Comparison of ENCODE assay signal across 8 cellular contexts in the genomic region with DNA sequence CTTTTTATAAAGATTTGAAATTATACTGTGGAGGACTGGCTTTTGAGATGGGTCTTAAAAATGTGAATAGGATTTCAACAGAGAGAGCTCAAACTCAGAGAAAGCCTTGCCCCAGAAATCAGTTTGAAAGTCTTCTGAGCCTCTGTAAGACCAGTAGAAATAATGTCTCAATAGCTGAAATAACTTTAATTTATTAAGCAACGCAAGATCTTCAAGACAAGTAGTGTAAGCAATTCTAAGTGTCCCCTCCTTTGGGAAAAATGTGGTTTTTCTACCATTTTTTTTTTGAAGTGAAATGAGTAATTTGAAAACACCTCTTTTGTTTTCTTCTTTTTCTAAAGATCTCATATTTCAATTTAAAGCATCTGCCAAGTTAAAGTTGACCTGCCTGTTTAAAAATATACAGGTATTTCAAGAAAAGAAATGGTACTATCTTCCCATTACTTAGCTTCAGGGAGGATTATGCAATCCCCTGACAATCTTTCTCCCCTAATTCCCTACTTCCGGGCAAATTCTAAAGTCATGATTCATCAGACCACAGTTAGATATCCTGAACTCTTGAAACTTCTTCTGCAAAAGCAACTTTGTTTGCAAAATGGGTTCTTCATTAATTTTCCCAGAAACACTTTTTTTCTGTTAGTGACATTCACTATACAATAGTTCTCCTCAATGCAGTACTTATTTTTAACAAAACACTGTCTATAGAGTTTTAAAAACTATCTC. TPM values are rescaled to one million over a fixed set of nuclear protein-coding genes. Genes with fewer than 3 reads are reported as not detected.
DNase-seq lines count a peak whose midpoint lies in the region; ATAC-seq, FAIRE-seq and TF ChIP-seq lines count a peak whose summit lies in the region.

No MANE protein-coding gene starts in this region.

- H3K27ac ChIP-seq in A549 = peak overlapping the region; percentile 78 to 84

- H3K4me3 Mint-ChIP-seq in T-helper 2 cell treated with Interferon-gamma antibody and Interleukin-4, amounts not matched to agents 5 μg/mL and 100 μg/mL, for 36 hours = no peak overlapping the region

- TF ChIP-seq CTCF in A549 (IDR thresholded peaks at IDR 0.05) (no peak), kidney epithelial cell (IDR thresholded peaks at IDR 0.05; ENCODE audit: insufficient read depth, low read length, poor library complexity, severe bottlenecking) (no peak)

- peak overlapping the region; percentile 61 for H3K4me2 ChIP-seq in A549

- DNase-seq in A549 (ENCODE audit: low read depth in 1 of 2, low spot score in 1 of 2) = peak; percentile 38 to 73
- peak; percentile 55 for DNase-seq in amniotic stem cell (lab: John Stamatoyannopoulos, UW)
- peak; percentile 69 for DNase-seq in kidney epithelial cell (ENCODE audit: low read depth)
- DNase-seq in T-helper 2 cell treated with Interferon-gamma antibody and Interleukin-4, amounts not matched to agents 5 μg/mL and 100 μg/mL, for 36 hours (ENCODE audit: low spot score) = no peak
- no peak for DNase-seq in epidermal melanocyte (ENCODE audit: insufficient read length, low spot score)
- no peak for DNase-seq in cerebellum (ENCODE audit: low spot score)

- FAIRE-seq in A549 (lab: Jason Lieb, UNC) = peak; percentile 36

- no peaks in the 10 kb centered on the region for H3K9me3 ChIP-seq in A549

- peaks cover 30% of the 10 kb centered on the region for H3K4me1 Mint-ChIP-seq in T-helper 2 cell treated with Interferon-gamma antibody and Interleukin-4, amounts not matched to agents 5 μg/mL and 100 μg/mL, for 36 hours (ENCODE audit: low read depth)

- no peak overlapping the region for H3K27ac Mint-ChIP-seq in T-helper 2 cell treated with Interferon-gamma antibody and Interleukin-4, amounts not matched to agents 5 μg/mL and 100 μg/mL, for 36 hours

- ATAC-seq in A549 (peak; percentile 71 to 80; a peak in 5 of 6 replicates), GM19395 (IDR thresholded peaks at IDR 0.05; ENCODE audit: unreplicated experiment) (no peak)

- no peak for TF ChIP-seq POLR2A in A549 (IDR thresholded peaks at IDR 0.05; ENCODE audit: low read length)

- H3K27me3 ChIP-seq in kidney epithelial cell (ENCODE audit: control insufficient read depth, insufficient read depth, low read length) = no peaks in the 10 kb centered on the region

- H3K4me3 ChIP-seq in A549 (no peak overlapping the region), kidney epithelial cell (ENCODE audit: low read depth, low read length) (no peak overlapping the region)

- no peaks in the 10 kb centered on the region for H3K36me3 ChIP-seq in kidney epithelial cell (ENCODE audit: control insufficient read depth, insufficient read depth, low read length)

- CTCF ChIA-PET in A549 (lab: Yijun Ruan, JAX) = interaction anchor here (0.7 to 1.5 kb wide), 6 partner anchors 14 to 287 kb away, joined by 3 to 5 read pairs (median 3); no protein-coding TSS in a partner anchor

- no peaks in the 10 kb centered on the region for H3K27me3 Mint-ChIP-seq in T-helper 2 cell treated with Interferon-gamma antibody and Interleukin-4, amounts not matched to agents 5 μg/mL and 100 μg/mL, for 36 hours (ENCODE audit: low read depth)

- peak in 1 of 2 experiments; percentile 42; a peak in 2 of 5 replicates for TF ChIP-seq EP300 in A549 (IDR thresholded peaks at IDR 0.05)
- TF ChIP-seq EP300 in Ishikawa (IDR thresholded peaks at IDR 0.05; ENCODE audit: borderline replicate concordance) = peak; percentile 81

- peaks cover 67% of the 10 kb centered on the region for H3K4me1 ChIP-seq in A549

- H3K36me3 Mint-ChIP-seq in T-helper 2 cell treated with Interferon-gamma antibody and Interleukin-4, amounts not matched to agents 5 μg/mL and 100 μg/mL, for 36 hours (ENCODE audit: low read depth) = no peaks in the 10 kb centered on the region

- POLR2A ChIA-PET in A549 (lab: Yijun Ruan, JAX) = interaction anchor here (0.6 to 2.4 kb wide), 4 partner anchors 9 to 33 kb away, joined by 3 to 10 read pairs (median 6); no protein-coding TSS in a partner anchor

- no peaks in the 10 kb centered on the region for H3K9me3 Mint-ChIP-seq in T-helper 2 cell treated with Interferon-gamma antibody and Interleukin-4, amounts not matched to agents 5 μg/mL and 100 μg/mL, for 36 hours

- 2% methylated on average over 2 of the region's 2 CpGs for WGBS in A549 (ENCODE audit: missing lambda C conversion rate)

- TF ChIP-seq RAD21 in A549 (conservative IDR thresholded peaks at IDR 0.05 in 1 of 2, IDR thresholded peaks at IDR 0.05 in 1 of 2) (no peak; a peak in 1 of 5 replicates), Ishikawa (IDR thresholded peaks at IDR 0.05; ENCODE audit: low read depth) (peak; percentile 10; the same call in 1 of the 2 replicates)

TF ChIP-seq in A549, 52 proteins besides CTCF, POLR2A, EP300 and RAD21 (continues in another document):
- TF ChIP-seq MAZ (IDR thresholded peaks at IDR 0.05; ENCODE audit: borderline replicate concordance, low read depth, low read length) (no peak), GATA3 (IDR thresholded peaks at IDR 0.05; ENCODE audit: borderline replicate concordance) (peak; percentile 55; the same call in 1 of the 2 replicates)
- TF ChIP-seq, protein P1, sequence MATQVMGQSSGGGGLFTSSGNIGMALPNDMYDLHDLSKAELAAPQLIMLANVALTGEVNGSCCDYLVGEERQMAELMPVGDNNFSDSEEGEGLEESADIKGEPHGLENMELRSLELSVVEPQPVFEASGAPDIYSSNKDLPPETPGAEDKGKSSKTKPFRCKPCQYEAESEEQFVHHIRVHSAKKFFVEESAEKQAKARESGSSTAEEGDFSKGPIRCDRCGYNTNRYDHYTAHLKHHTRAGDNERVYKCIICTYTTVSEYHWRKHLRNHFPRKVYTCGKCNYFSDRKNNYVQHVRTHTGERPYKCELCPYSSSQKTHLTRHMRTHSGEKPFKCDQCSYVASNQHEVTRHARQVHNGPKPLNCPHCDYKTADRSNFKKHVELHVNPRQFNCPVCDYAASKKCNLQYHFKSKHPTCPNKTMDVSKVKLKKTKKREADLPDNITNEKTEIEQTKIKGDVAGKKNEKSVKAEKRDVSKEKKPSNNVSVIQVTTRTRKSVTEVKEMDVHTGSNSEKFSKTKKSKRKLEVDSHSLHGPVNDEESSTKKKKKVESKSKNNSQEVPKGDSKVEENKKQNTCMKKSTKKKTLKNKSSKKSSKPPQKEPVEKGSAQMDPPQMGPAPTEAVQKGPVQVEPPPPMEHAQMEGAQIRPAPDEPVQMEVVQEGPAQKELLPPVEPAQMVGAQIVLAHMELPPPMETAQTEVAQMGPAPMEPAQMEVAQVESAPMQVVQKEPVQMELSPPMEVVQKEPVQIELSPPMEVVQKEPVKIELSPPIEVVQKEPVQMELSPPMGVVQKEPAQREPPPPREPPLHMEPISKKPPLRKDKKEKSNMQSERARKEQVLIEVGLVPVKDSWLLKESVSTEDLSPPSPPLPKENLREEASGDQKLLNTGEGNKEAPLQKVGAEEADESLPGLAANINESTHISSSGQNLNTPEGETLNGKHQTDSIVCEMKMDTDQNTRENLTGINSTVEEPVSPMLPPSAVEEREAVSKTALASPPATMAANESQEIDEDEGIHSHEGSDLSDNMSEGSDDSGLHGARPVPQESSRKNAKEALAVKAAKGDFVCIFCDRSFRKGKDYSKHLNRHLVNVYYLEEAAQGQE (IDR thresholded peaks at IDR 0.05) = no peak

TF ChIP-seq in Ishikawa, 13 proteins besides CTCF, POLR2A, EP300 and RAD21 (continues in another document):
- TF ChIP-seq CEBPB (IDR thresholded peaks at IDR 0.05) (peak; percentile 99), CREB1 (IDR thresholded peaks at IDR 0.05; ENCODE audit: low read depth) (no peak), ZBTB7A (IDR thresholded peaks at IDR 0.05; ENCODE audit: low read depth) (no peak), USF1 (IDR thresholded peaks at IDR 0.05) (no peak), NFIC (IDR thresholded peaks at IDR 0.05) (peak; percentile 79), EGR1 (IDR thresholded peaks at IDR 0.05) (no peak), TCF12 (IDR thresholded peaks at IDR 0.05; ENCODE audit: low read depth) (peak; percentile 81), MAX (IDR thresholded peaks at IDR 0.05) (no peak), TEAD4 (IDR thresholded peaks at IDR 0.05) (peak; percentile 89), FOXM1 (IDR thresholded peaks at IDR 0.05; ENCODE audit: borderline replicate concordance, low read depth) (peak; percentile 92)

RNA-seq across cellular contexts. Expression of gene ANXA1, which starts 7.9 kb away (rescaled TPM):
- 1,630 and 1,990 TPM in 2 replicates for polyA plus RNA-seq in A549 (2011; rRNA removed)
- 803 and 959 TPM in 2 replicates for polyA plus RNA-seq in A549 (2012; cell fraction: cytosol; rRNA removed)
- 455 and 518 TPM in 2 replicates for polyA plus RNA-seq in A549 (2012; cell fraction: nucleus; rRNA removed)
- polyA plus RNA-seq in A549 (2017; fragmentation: RNase III; extraction: RNeasy Plus Mini Kit Qiagen cat#74134 plus additional on column Dnase treatment) = 1,437 to 1,601 TPM (median 1,494 TPM) in 3 replicates
- polyA minus RNA-seq in A549 (2011; rRNA and poly(A)+ RNA removed) = 502 and 534 TPM in 2 replicates
- 167 and 189 TPM in 2 replicates for total RNA-seq in kidney epithelial cell
- 17.8 TPM for total RNA-seq in cerebellum

Comparison
In these comparisons a context has a peak if more than half of its experiments do, and no peak if none do; other contexts are left out.
1. DNase-seq: peak in A549 (2 of 2), amniotic stem cell (single experiment) and kidney epithelial cell (single experiment); none in T-helper 2 cell treated with Interferon-gamma antibody and Interleukin-4, amounts not matched to agents 5 μg/mL and 100 μg/mL, for 36 hours (single experiment), epidermal melanocyte (single experiment) and cerebellum (single experiment).